1 cellular context compared by ENCODE assay signal in genomic region chr1:36400825-36401601, GRCh38.
TF ChIP-seq lines count a peak whose summit lies in the region.

No MANE protein-coding gene starts in this region.

TF ChIP-seq in WTC11, 78 proteins besides CTCF, POLR2A, EP300 and RAD21 (continued from another document):
- TF ChIP-seq NR2C2 (CRISPR knock-in tag; IDR thresholded peaks at IDR 0.05): no peak
- TF ChIP-seq STAT6 (CRISPR knock-in tag; conservative IDR thresholded peaks at IDR 0.05; ENCODE audit: low read depth): no peak
- no peak for TF ChIP-seq OVOL2 (CRISPR knock-in tag; IDR thresholded peaks at IDR 0.05; ENCODE audit: borderline replicate concordance)
- peak; percentile 92 for TF ChIP-seq USF1 (CRISPR knock-in tag; IDR thresholded peaks at IDR 0.05)
- TF ChIP-seq MAX (CRISPR knock-in tag; IDR thresholded peaks at IDR 0.05): peak; percentile 69; the same call in 1 of the 2 replicates
- peak; percentile 58 for TF ChIP-seq SP1 (CRISPR knock-in tag; conservative IDR thresholded peaks at IDR 0.05)
- peak; percentile 51; the same call in 1 of the 2 replicates for TF ChIP-seq CREM (CRISPR knock-in tag; IDR thresholded peaks at IDR 0.05)
- no peak for TF ChIP-seq IRF1 (CRISPR knock-in tag; IDR thresholded peaks at IDR 0.05)
- peak; percentile 50 for TF ChIP-seq GABPB1 (CRISPR knock-in tag; IDR thresholded peaks at IDR 0.05)
- TF ChIP-seq GRHL2 (CRISPR knock-in tag; IDR thresholded peaks at IDR 0.05; ENCODE audit: insufficient replicate concordance, severe bottlenecking): no peak
- no peak for TF ChIP-seq ATF1 (CRISPR knock-in tag; IDR thresholded peaks at IDR 0.05)
- peak; percentile 94 for TF ChIP-seq USF2 (CRISPR knock-in tag; IDR thresholded peaks at IDR 0.05)
- 0 out of 2 replicates have a peak, but pooled peaks have one; percentile 55 for TF ChIP-seq JUN (CRISPR knock-in tag; IDR thresholded peaks at IDR 0.05)
- no peak for TF ChIP-seq ZNF671 (CRISPR knock-in tag; IDR thresholded peaks at IDR 0.05)
TF ChIP-seq in WTC11: peak in this region for 12.
